Comparison of ENCODE assay signal across 12 cellular contexts in the genomic region with DNA sequence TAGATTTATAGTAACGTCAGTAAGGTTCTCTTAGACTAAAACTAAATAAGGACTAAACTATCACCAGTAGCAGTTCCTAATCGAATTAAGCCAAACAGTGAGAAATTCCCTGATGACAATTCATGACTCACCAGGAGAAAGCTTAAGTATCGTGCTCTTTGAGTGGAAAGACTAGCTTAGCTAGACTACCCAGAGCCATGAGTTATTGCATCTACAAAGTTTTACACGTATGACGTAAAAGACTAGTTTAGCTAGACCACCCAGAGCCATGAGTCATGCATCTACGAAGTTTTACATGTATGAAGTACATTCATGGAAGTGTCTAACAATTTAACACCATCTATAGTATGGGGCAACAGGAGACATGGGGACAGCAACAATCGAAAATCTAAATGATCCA. TPM values are rescaled to one million over a fixed set of nuclear protein-coding genes. Genes with fewer than 3 reads are reported as not detected.
DNase-seq lines count a peak whose midpoint lies in the region; ATAC-seq and TF ChIP-seq lines count a peak whose summit lies in the region.
"Had no signal": no experiment of that assay in that cellular context is flagged by ENCODE, and none has a peak within 500 bp of the region (broad histone marks: within the 10 kb centered on the region; RNA-seq: fewer than 3 reads in every experiment).

No MANE protein-coding gene starts in this region.

- H3K36me3 ChIP-seq in cardiac muscle cell (no peaks in the 10 kb centered on the region), heart right ventricle (no peaks in the 10 kb centered on the region)
- H3K36me3 ChIP-seq: colonic mucosa, upper lobe of left lung had no signal

- H3K36me3 Mint-ChIP-seq in activated naive CD8-positive, alpha-beta T cell treated with anti-CD3 and anti-CD28 coated beads, Interleukin-2, amount 50 U/mL, for 24 hours (ENCODE audit: low read depth) = peaks cover 33% of the 10 kb centered on the region
- H3K36me3 Mint-ChIP-seq in glutamatergic neuron (ENCODE audit: unreplicated experiment) (peaks cover 11% of the 10 kb centered on the region), CD14-positive monocyte (peaks cover 5 to 11% of the 10 kb centered on the region in 2 donors)
- H3K36me3 Mint-ChIP-seq in activated CD4-positive, alpha-beta T cell treated with anti-CD3 and anti-CD28 coated beads, Interleukin-2, amount 10 ng/mL, durations not matched to agents 24 days and 14 days (ENCODE audit: low read depth) = peaks cover 33% of the 10 kb centered on the region

- H3K4me3 ChIP-seq in cardiac muscle cell (no peak overlapping the region), heart right ventricle (no peak overlapping the region)
- H3K4me3 ChIP-seq: colonic mucosa, upper lobe of left lung had no signal

- no peaks in the 10 kb centered on the region for H3K27me3 Mint-ChIP-seq in activated naive CD8-positive, alpha-beta T cell treated with anti-CD3 and anti-CD28 coated beads, Interleukin-2, amount 50 U/mL, for 24 hours
- no peaks in the 10 kb centered on the region for H3K27me3 Mint-ChIP-seq in glutamatergic neuron (ENCODE audit: unreplicated experiment)
- no peaks in the 10 kb centered on the region for H3K27me3 Mint-ChIP-seq in activated CD4-positive, alpha-beta T cell treated with anti-CD3 and anti-CD28 coated beads, Interleukin-2, amount 10 ng/mL, durations not matched to agents 24 days and 14 days
- H3K27me3 Mint-ChIP-seq in CD14-positive monocyte (ENCODE audit: low read depth in 3 of 3) = no peaks in the 10 kb centered on the region

- DNase-seq in cardiac muscle cell (ENCODE audit: low read depth in 1 of 2, low spot score in 1 of 2) = peak in 1 of 2 donors; percentile 83
- DNase-seq in heart right ventricle = no peak
- no peak for DNase-seq in activated naive CD8-positive, alpha-beta T cell treated with anti-CD3 and anti-CD28 coated beads, Interleukin-2, amount 50 U/mL, for 24 hours
- no peak for DNase-seq in glutamatergic neuron
- no peak for DNase-seq in activated CD4-positive, alpha-beta T cell treated with anti-CD3 and anti-CD28 coated beads, Interleukin-2, amount 10 ng/mL, durations not matched to agents 24 days and 14 days
- no peak for DNase-seq in CD14-positive monocyte (ENCODE audit: low spot score)
- no peak for DNase-seq in activated CD4-positive, CD25-positive, alpha-beta regulatory T cell (lab: John Stamatoyannopoulos, UW)
- DNase-seq: activated CD8-positive, alpha-beta T cell treated with anti-CD3 and anti-CD28 coated beads, Interleukin-2, amount 10 ng/mL, durations not matched to agents 7 days and 5 days; colonic mucosa; upper lobe of left lung had no signal

- no peaks in the 10 kb centered on the region for H3K27me3 ChIP-seq in cardiac muscle cell
- no peaks in the 10 kb centered on the region for H3K27me3 ChIP-seq in heart right ventricle
- H3K27me3 ChIP-seq: colonic mucosa, upper lobe of left lung had no signal

- TF ChIP-seq CTCF in cardiac muscle cell (IDR thresholded peaks at IDR 0.05; ENCODE audit: low read depth, low read length) (no peak), heart right ventricle (IDR thresholded peaks at IDR 0.05) (no peak), glutamatergic neuron (IDR thresholded peaks at IDR 0.05; ENCODE audit: partially characterized antibody, unreplicated experiment) (no peak), CD14-positive monocyte (IDR thresholded peaks at IDR 0.05) (no peak)

- H3K9me3 Mint-ChIP-seq in activated naive CD8-positive, alpha-beta T cell treated with anti-CD3 and anti-CD28 coated beads, Interleukin-2, amount 50 U/mL, for 24 hours = peaks cover 14% of the 10 kb centered on the region
- peaks cover 4% of the 10 kb centered on the region for H3K9me3 Mint-ChIP-seq in glutamatergic neuron (ENCODE audit: unreplicated experiment)
- no peaks in the 10 kb centered on the region for H3K9me3 Mint-ChIP-seq in activated CD4-positive, alpha-beta T cell treated with anti-CD3 and anti-CD28 coated beads, Interleukin-2, amount 10 ng/mL, durations not matched to agents 24 days and 14 days
- peaks cover 0 to 15% (median 6%) of the 10 kb centered on the region in 7 donors for H3K9me3 Mint-ChIP-seq in CD14-positive monocyte

- intact Hi-C loops in heart right ventricle (cut with DNase I) = no loop called here
- intact Hi-C loops in activated CD4-positive, alpha-beta T cell treated with anti-CD3 and anti-CD28 coated beads, Interleukin-2, amount 10 ng/mL, durations not matched to agents 24 days and 14 days (cut with micrococcal nuclease) = no loop called here
- intact Hi-C loops in CD14-positive monocyte (cut with micrococcal nuclease) = no loop called here

- H3K4me1 ChIP-seq in cardiac muscle cell (ENCODE audit: low read depth) = peaks cover 22% of the 10 kb centered on the region
- H3K4me1 ChIP-seq in heart right ventricle = peaks cover 5 to 50% (median 36%) of the 10 kb centered on the region in 9 donors
- H3K4me1 ChIP-seq: colonic mucosa had no signal

- H3K4me1 Mint-ChIP-seq in activated naive CD8-positive, alpha-beta T cell treated with anti-CD3 and anti-CD28 coated beads, Interleukin-2, amount 50 U/mL, for 24 hours = peaks cover 53% of the 10 kb centered on the region
- peaks cover 24% of the 10 kb centered on the region for H3K4me1 Mint-ChIP-seq in glutamatergic neuron (ENCODE audit: low read depth, unreplicated experiment)
- peaks cover 23% of the 10 kb centered on the region for H3K4me1 Mint-ChIP-seq in activated CD4-positive, alpha-beta T cell treated with anti-CD3 and anti-CD28 coated beads, Interleukin-2, amount 10 ng/mL, durations not matched to agents 24 days and 14 days
- H3K4me1 Mint-ChIP-seq in CD14-positive monocyte = peaks cover 7% of the 10 kb centered on the region

- H3K4me3 Mint-ChIP-seq in activated naive CD8-positive, alpha-beta T cell treated with anti-CD3 and anti-CD28 coated beads, Interleukin-2, amount 50 U/mL, for 24 hours = no peak overlapping the region
- H3K4me3 Mint-ChIP-seq in glutamatergic neuron (ENCODE audit: unreplicated experiment) = no peak overlapping the region
- no peak overlapping the region for H3K4me3 Mint-ChIP-seq in activated CD4-positive, alpha-beta T cell treated with anti-CD3 and anti-CD28 coated beads, Interleukin-2, amount 10 ng/mL, durations not matched to agents 24 days and 14 days
- H3K4me3 Mint-ChIP-seq in CD14-positive monocyte = no peak overlapping the region
- H3K4me3 Mint-ChIP-seq: activated CD8-positive, alpha-beta T cell treated with anti-CD3 and anti-CD28 coated beads, Interleukin-2, amount 10 ng/mL, durations not matched to agents 7 days and 5 days had no signal

- H3K9me3 ChIP-seq in cardiac muscle cell (ENCODE audit: low read depth) (no peaks in the 10 kb centered on the region), heart right ventricle (peaks cover 0 to 12% (median 3%) of the 10 kb centered on the region in 11 donors)
- H3K9me3 ChIP-seq: colonic mucosa, upper lobe of left lung had no signal

- H3K27ac ChIP-seq in cardiac muscle cell (peak overlapping the region; percentile 16), heart right ventricle (no peak overlapping the region)
- H3K27ac ChIP-seq: C4-2B, colonic mucosa, upper lobe of left lung had no signal

- ATAC-seq in heart right ventricle (no peak), HG02970 (IDR thresholded peaks at IDR 0.05; ENCODE audit: low FRiP score, unreplicated experiment) (no peak)
- ATAC-seq in activated naive CD8-positive, alpha-beta T cell treated with anti-CD3 and anti-CD28 coated beads, Interleukin-2, amount 50 U/mL, for 24 hours = peak; percentile 59
- ATAC-seq: activated CD8-positive, alpha-beta T cell treated with anti-CD3 and anti-CD28 coated beads, Interleukin-2, amount 10 ng/mL, durations not matched to agents 7 days and 5 days had no signal

- H3K27ac Mint-ChIP-seq in activated naive CD8-positive, alpha-beta T cell treated with anti-CD3 and anti-CD28 coated beads, Interleukin-2, amount 50 U/mL, for 24 hours = no peak overlapping the region
- peak overlapping the region; percentile 6 for H3K27ac Mint-ChIP-seq in glutamatergic neuron (ENCODE audit: unreplicated experiment)
- H3K27ac Mint-ChIP-seq in activated CD4-positive, alpha-beta T cell treated with anti-CD3 and anti-CD28 coated beads, Interleukin-2, amount 10 ng/mL, durations not matched to agents 24 days and 14 days = no peak overlapping the region
- H3K27ac Mint-ChIP-seq in CD14-positive monocyte = no peak overlapping the region
- H3K27ac Mint-ChIP-seq: activated CD8-positive, alpha-beta T cell treated with anti-CD3 and anti-CD28 coated beads, Interleukin-2, amount 10 ng/mL, durations not matched to agents 7 days and 5 days had no signal

- 72 to 78% methylated on average over 7 of the region's 7 CpGs for WGBS in heart right ventricle, 2 donors

RNA-seq across cellular contexts. Expression of a gene that starts 36.6 kb away (rescaled TPM):
- total RNA-seq in cardiac muscle cell = 99.0 and 120 TPM in 2 replicates
- polyA plus RNA-seq in cardiac muscle cell = 107 and 123 TPM in 2 replicates
- 100 to 1,000 TPM in 6 of 10 donors, 10 to 100 TPM in 4; 82.1 to 119 (median 104) TPM for total RNA-seq in heart right ventricle
- 10 to 100 TPM; 14.9 to 41.1 TPM for polyA plus RNA-seq in heart right ventricle
- total RNA-seq in glutamatergic neuron (ENCODE audit: unreplicated experiment) = 120 TPM
- total RNA-seq in activated CD4-positive, alpha-beta T cell treated with anti-CD3 and anti-CD28 coated beads, Interleukin-2, amount 10 ng/mL, durations not matched to agents 24 days and 14 days = 74.8 and 77.3 TPM in 2 replicates
- 10 to 100 TPM; 29.3 to 41.4 TPM for polyA plus RNA-seq in CD14-positive monocyte
